In the genomic region with DNA sequence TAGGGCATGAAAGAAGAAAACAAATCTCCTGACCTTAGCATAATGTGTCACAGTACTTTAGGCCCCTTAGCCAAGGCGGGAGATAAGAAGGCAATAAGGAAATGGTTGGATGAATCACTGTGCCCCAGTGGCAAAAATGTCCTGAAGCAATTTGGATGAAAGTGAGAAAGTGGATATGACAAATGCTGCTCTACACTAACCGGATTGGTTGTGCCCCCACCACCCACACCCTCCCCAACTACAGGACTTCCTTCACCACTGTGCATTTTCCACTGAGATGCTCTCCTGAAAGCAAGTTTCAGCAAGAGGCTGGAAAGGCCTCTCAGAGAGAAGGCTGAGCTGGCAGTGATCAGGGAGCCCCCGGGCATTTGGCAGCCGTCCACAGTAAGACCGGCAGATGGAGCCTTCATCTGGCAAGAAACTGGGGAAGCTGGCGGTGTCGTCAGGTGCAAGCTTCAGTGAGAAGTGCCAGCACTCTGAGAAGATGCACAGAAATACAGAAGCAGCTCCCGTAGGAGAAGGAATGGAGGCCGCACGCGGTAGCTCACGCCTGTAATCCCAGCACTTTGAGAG, we compare ENCODE assay signal across 9 cellular contexts.
DNase-seq lines count a peak whose midpoint lies in the region; ATAC-seq and TF ChIP-seq lines count a peak whose summit lies in the region.
"Had no signal": no experiment of that assay in that cellular context is flagged by ENCODE, and none has a peak within 500 bp of the region (broad histone marks: within the 10 kb centered on the region; RNA-seq: fewer than 3 reads in every experiment).

No MANE protein-coding gene starts in this region.

- DNase-seq in EL, result peak; percentile 95
- DNase-seq in NCI-H1436 (lab: John Stamatoyannopoulos, UW), result peak; percentile 72
- DNase-seq in activated CD8-positive, alpha-beta memory T cell treated with anti-CD3 and anti-CD28 coated beads, Interleukin-2, amount 50 U/mL, for 48 hours, result peak; percentile 70
- peak; percentile 66 for DNase-seq in glomerular visceral epithelial cell (ENCODE audit: extremely low spot score)
- DNase-seq in stimulated activated CD8-positive, alpha-beta memory T cell treated with anti-CD3 and anti-CD28 coated beads, Interleukin-2, amount 100 ng/mL, for 48 hours (ENCODE audit: low read depth in 2 of 2), result peak; percentile 23 to 42
- no peak for DNase-seq in HEK293T (ENCODE audit: extremely low spot score)
- DNase-seq: left cardiac atrium had no signal

- ATAC-seq in GM21737 (IDR thresholded peaks at IDR 0.05; ENCODE audit: unreplicated experiment) (no peak), GM21381 (IDR thresholded peaks at IDR 0.05; ENCODE audit: unreplicated experiment) (no peak)

- POLR2A ChIA-PET in HEK293T (lab: Yijun Ruan, JAX), result no interaction called here

- CTCF ChIA-PET in HEK293T (lab: Yijun Ruan, JAX), result no interaction called here

TF ChIP-seq in HEK293T, 16 proteins besides CTCF, POLR2A, EP300 and RAD21:
- TF ChIP-seq CTBP1 (IDR thresholded peaks at IDR 0.05; ENCODE audit: borderline replicate concordance) (no peak), ARNT (IDR thresholded peaks at IDR 0.05) (no peak), LEF1 (IDR thresholded peaks at IDR 0.05; ENCODE audit: borderline replicate concordance) (no peak), ELF4 (IDR thresholded peaks at IDR 0.05) (no peak)
